In the genomic region with DNA sequence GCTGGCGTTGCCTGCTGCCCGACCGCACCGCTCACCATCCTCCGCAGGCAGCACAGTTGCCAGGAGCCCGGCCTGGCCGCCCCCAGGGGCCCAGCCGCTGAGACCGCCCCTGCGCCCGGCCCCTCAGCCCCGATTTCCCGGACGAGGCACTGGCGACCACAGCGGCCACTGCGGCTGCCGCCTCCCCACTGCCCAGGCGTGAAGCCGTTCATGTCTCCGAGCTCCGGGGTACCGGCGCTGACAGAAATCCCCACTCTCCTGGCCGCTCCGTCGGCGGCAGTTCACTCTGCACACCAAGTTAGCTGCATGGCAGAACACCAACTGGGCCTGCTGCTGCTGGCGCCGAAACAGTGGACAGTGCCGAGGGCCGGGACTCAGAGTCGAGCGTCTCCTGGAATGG, we compare ENCODE assay signal across 22 cellular contexts. TPM values are rescaled to one million over a fixed set of nuclear protein-coding genes. Genes with fewer than 3 reads are reported as not detected.
DNase-seq lines count a peak whose midpoint lies in the region; ATAC-seq, FAIRE-seq and TF ChIP-seq lines count a peak whose summit lies in the region.
"Had no signal": no experiment of that assay in that cellular context is flagged by ENCODE, and none has a peak within 500 bp of the region (broad histone marks: within the 10 kb centered on the region; RNA-seq: fewer than 3 reads in every experiment).

No MANE protein-coding gene starts in this region.

- no peak for TF ChIP-seq POLR2A in K562 (conservative IDR thresholded peaks at IDR 0.05)

- CTCF ChIA-PET in K562 (lab: Yijun Ruan, JAX; ENCODE audit: low intra/inter-chr PET ratio), result no interaction called here

- peak overlapping the region; percentile 13 for H3K18ac ChIP-seq in neuronal stem cell (ENCODE audit: low read length)

- TF ChIP-seq CTCF in left ventricle myocardium inferior (IDR thresholded peaks at IDR 0.05; ENCODE audit: borderline replicate concordance), result no peak
- no peak for TF ChIP-seq CTCF in K562 (IDR thresholded peaks at IDR 0.05 in 2 of 3, conservative IDR thresholded peaks at IDR 0.05 in 1 of 3; ENCODE audit: insufficient read depth in 2 of 3, low read depth in 1 of 3, low read length in 3 of 3)
- no peak for TF ChIP-seq CTCF in upper lobe of right lung (IDR thresholded peaks at IDR 0.05)

- peaks cover 3% of the 10 kb centered on the region for H3K79me1 ChIP-seq in neuronal stem cell (ENCODE audit: low read depth, low read length)

- H3K14ac ChIP-seq in neuronal stem cell (ENCODE audit: low read length), result no peak overlapping the region

- POLR2A ChIA-PET in K562 (lab: Yijun Ruan, JAX), result interaction anchor here (0.8 to 1.6 kb wide), 4 partner anchors 9 to 515 kb away, joined by 3 to 5 read pairs (median 4); a partner anchor contains a TSS

- WGBS in right cardiac atrium, result 98% methylated on average over 34 of the region's 34 CpGs
- 96% methylated on average over 31 of the region's 34 CpGs for WGBS in K562 (ENCODE audit: insufficient coverage, low coverage, missing lambda C conversion rate)
- WGBS in neuronal stem cell (ENCODE audit: extremely low coverage in 2 of 2, insufficient read length in 2 of 2, insufficient replicate concordance in 1 of 2), 2 donors, result no CpG with 5 or more reads among the region's 34 CpGs

- H2AK5ac ChIP-seq in neuronal stem cell (ENCODE audit: low read depth, low read length), result peak overlapping the region; percentile 37

- H2BK120ac ChIP-seq in neuronal stem cell (ENCODE audit: low read depth, low read length), result no peak overlapping the region

- no peak for TF ChIP-seq RAD21 in K562 (CRISPR knock-in tag; conservative IDR thresholded peaks at IDR 0.05 in 1 of 2, IDR thresholded peaks at IDR 0.05 in 1 of 2)

- no peaks in the 10 kb centered on the region for H3K9me1 ChIP-seq in K562 (ENCODE audit: control insufficient read depth, insufficient read depth, low read length)

- H3K4me3 ChIP-seq in right cardiac atrium (ENCODE audit: low read length) (no peak overlapping the region), left ventricle myocardium inferior (no peak overlapping the region), K562 (no peak overlapping the region), neuronal stem cell (ENCODE audit: low read length in 2 of 2) (no peak overlapping the region), upper lobe of right lung (no peak overlapping the region)
- H3K4me3 ChIP-seq: GM12878, HAP-1 had no signal

- peak; percentile 46 to 50 for ATAC-seq in right cardiac atrium
- no peak for ATAC-seq in K562
- ATAC-seq in upper lobe of right lung, result peak; percentile 14
- ATAC-seq in HG03108 (IDR thresholded peaks at IDR 0.05; ENCODE audit: unreplicated experiment), result no peak
- ATAC-seq: GM12878 had no signal

- H3K36me3 ChIP-seq in left ventricle myocardium inferior (peaks cover 11% of the 10 kb centered on the region), K562 (ENCODE audit: control insufficient read depth, insufficient read depth, low read length) (peaks cover 52% of the 10 kb centered on the region), neuronal stem cell (replicated peaks in 1 of 2; ENCODE audit: control insufficient read depth in 2 of 2, insufficient read depth in 2 of 2, low read length in 2 of 2) (peaks cover 5 to 53% of the 10 kb centered on the region in 2 donors), upper lobe of right lung (peaks cover 18% of the 10 kb centered on the region)

- intact Hi-C loops in right cardiac atrium (cut with DNase I), result no loop called here
- intact Hi-C loops in left ventricle myocardium inferior (cut with micrococcal nuclease), result no loop called here
- intact Hi-C loops in K562 (cut with micrococcal nuclease), result no loop called here
- intact Hi-C loops in upper lobe of right lung (cut with DNase I), result no loop called here

- no peaks in the 10 kb centered on the region for H3K27me3 ChIP-seq in right cardiac atrium (ENCODE audit: control insufficient read depth, insufficient read depth)
- no peaks in the 10 kb centered on the region for H3K27me3 ChIP-seq in left ventricle myocardium inferior (ENCODE audit: low read depth)
- H3K27me3 ChIP-seq in K562 (ENCODE audit: control insufficient read depth in 2 of 2, insufficient read depth in 2 of 2, low read length in 2 of 2), result no peaks in the 10 kb centered on the region
- H3K27me3 ChIP-seq in neuronal stem cell (ENCODE audit: control insufficient read depth in 3 of 3, insufficient read depth in 3 of 3, low read depth in 1 of 3, low read length in 3 of 3), result no peaks in the 10 kb centered on the region
- no peaks in the 10 kb centered on the region for H3K27me3 ChIP-seq in upper lobe of right lung
- H3K27me3 ChIP-seq: BE2C had no signal

- DNase-seq in right cardiac atrium (peak in 2 of 3 donors; percentile 48 to 62), left ventricle myocardium inferior (no peak), K562 (ENCODE audit: extremely low read depth in 1 of 4, low spot score in 3 of 4) (no peak), neuronal stem cell (ENCODE audit: low spot score) (no peak), upper lobe of right lung (no peak), HK-2 (ENCODE audit: unreplicated experiment) (no peak)
- DNase-seq: ACHN; BE2C; C1 segment of cervical spinal cord; CD4-positive, CD25-positive, alpha-beta regulatory T cell; CD8-positive, alpha-beta memory T cell; COR-L47; DMS 273 treated with DMSO at 0.1 percent for 48 hours; DMS53; DND-41; EL; IMR-90 had no signal

- H2AFZ ChIP-seq in K562 (ENCODE audit: low read depth, low read length) (no peak overlapping the region), neuronal stem cell (ENCODE audit: low read length) (no peak overlapping the region)

- H3K79me2 ChIP-seq in K562 (ENCODE audit: control insufficient read depth, insufficient read depth, low read length), result peaks cover 82% of the 10 kb centered on the region

- no peak overlapping the region for H3K23ac ChIP-seq in neuronal stem cell (ENCODE audit: low read depth, low read length, poor library complexity)

- H2BK15ac ChIP-seq in neuronal stem cell (ENCODE audit: low read length), result no peak overlapping the region

- no peak overlapping the region for H2BK5ac ChIP-seq in neuronal stem cell (ENCODE audit: low read length)

- in situ Hi-C loops in K562 (cut with MboI), result no loop called here

- no peak overlapping the region for H2BK12ac ChIP-seq in neuronal stem cell (ENCODE audit: low read length)

- H3K4ac ChIP-seq in neuronal stem cell (ENCODE audit: low read length), result no peak overlapping the region

- no peak for FAIRE-seq in K562 (lab: Jason Lieb, UNC)
- FAIRE-seq: A204.1 had no signal

- H3K9ac ChIP-seq in K562 (ENCODE audit: insufficient read depth in 1 of 2, low read depth in 2 of 2, low read length in 2 of 2), result no peak overlapping the region
- H3K9ac ChIP-seq in neuronal stem cell (ENCODE audit: low read depth, low read length, poor library complexity), result no peak overlapping the region

- no TSS peak for BruUV-seq in K562 (replicated peaks; lab: Mats Ljungman, UMichigan)

- H4K20me1 ChIP-seq in K562 (replicated peaks; ENCODE audit: control insufficient read depth, insufficient read depth, low read length), result peaks cover 15% of the 10 kb centered on the region; the same call in 1 of the 2 replicates

- H3K4me1 ChIP-seq in right cardiac atrium (ENCODE audit: control insufficient read depth, insufficient read depth, low read length) (peaks cover 10% of the 10 kb centered on the region), left ventricle myocardium inferior (peaks cover 73% of the 10 kb centered on the region), K562 (replicated peaks in 1 of 2; ENCODE audit: control insufficient read depth in 2 of 2, insufficient read depth in 2 of 2, low read length in 2 of 2) (peaks cover 14% of the 10 kb centered on the region in 2 experiments; a peak in 4 of 5 replicates), neuronal stem cell (ENCODE audit: control insufficient read depth in 2 of 2, insufficient read depth in 1 of 2, low read depth in 1 of 2, low read length in 2 of 2) (peaks cover 4 to 8% of the 10 kb centered on the region in 2 donors), upper lobe of right lung (peaks cover 23% of the 10 kb centered on the region)

- H3K9me3 ChIP-seq in right cardiac atrium (ENCODE audit: control insufficient read depth, low read length) (no peaks in the 10 kb centered on the region), left ventricle myocardium inferior (replicated peaks) (no peaks in the 10 kb centered on the region), K562 (replicated peaks; ENCODE audit: control insufficient read depth, insufficient read depth, low read depth, low read length) (no peaks in the 10 kb centered on the region), neuronal stem cell (replicated peaks in 1 of 2; ENCODE audit: control insufficient read depth in 2 of 2, insufficient read depth in 1 of 2, low read depth in 1 of 2, low read length in 2 of 2) (peaks cover 2% of the 10 kb centered on the region in 2 donors), upper lobe of right lung (no peaks in the 10 kb centered on the region)
- H3K9me3 ChIP-seq: BE2C, HAP-1 had no signal

- no peak for TF ChIP-seq EP300 in K562 (IDR thresholded peaks at IDR 0.05; ENCODE audit: low read length)

- H3K27ac ChIP-seq in right cardiac atrium (ENCODE audit: low read length) (no peak overlapping the region), left ventricle myocardium inferior (replicated peaks) (no peak overlapping the region), K562 (ENCODE audit: extremely low read depth, low read depth, low read length) (no peak overlapping the region), neuronal stem cell (replicated peaks; ENCODE audit: low read length) (no peak overlapping the region), upper lobe of right lung (no peak overlapping the region)
- H3K27ac ChIP-seq: HL-60 had no signal

- H4K8ac ChIP-seq in neuronal stem cell (ENCODE audit: low read depth, low read length), result no peak overlapping the region

- H4K91ac ChIP-seq in neuronal stem cell (ENCODE audit: low read depth, low read length, poor library complexity), result no peak overlapping the region

- H3K4me2 ChIP-seq in K562 (ENCODE audit: insufficient read depth, low read length) (no peak overlapping the region), neuronal stem cell (ENCODE audit: insufficient read depth, low read length, poor library complexity, severe bottlenecking) (no peak overlapping the region)

RNA-seq across cellular contexts. Expression of a gene that starts 8.5 kb away (rescaled TPM):
- total RNA-seq in right cardiac atrium, result 100 to 1,000 TPM in 3 of 4 donors, 10 to 100 TPM in 1; 80.9 to 112 (median 107) TPM
- polyA plus RNA-seq in right cardiac atrium, result 59.6 TPM
- total RNA-seq in left ventricle myocardium inferior, result 70.3 TPM
- total RNA-seq in K562 (2011; cell fraction: chromatin; rRNA removed; ENCODE audit: low replicate concordance), result 133 and 136 TPM in 2 replicates
- 117 and 123 TPM in 2 replicates for total RNA-seq in K562 (2011; cell fraction: nucleolus; rRNA removed)
- total RNA-seq in K562 (2011; cell fraction: nucleoplasm; rRNA removed), result 217 and 281 TPM in 2 replicates
- total RNA-seq in K562 (2014; rRNA removed), result 33.0 and 107 TPM in 2 replicates
- total RNA-seq in K562 (2014; rRNA removed; fragmentation: Illumina TruSeq; extraction: Trizol), result 91.9 and 96.1 TPM in 2 replicates
- total RNA-seq in K562 (2015; rRNA removed; fragmentation: Illumina TruSeq; extraction: Trizol), result 64.5 and 65.0 TPM in 2 replicates
- total RNA-seq in K562 (2021), result 72.0 and 74.0 TPM in 2 replicates
- polyA plus RNA-seq in K562 (2011; rRNA removed), result 273 and 411 TPM in 2 replicates
- polyA plus RNA-seq in K562 (2011; cell fraction: cytosol; rRNA removed), result 213 and 267 TPM in 2 replicates
- polyA plus RNA-seq in K562 (2011; cell fraction: nucleus; rRNA removed), result 157 and 163 TPM in 2 replicates
- polyA plus RNA-seq in K562 (2012), result 69.8 and 94.5 TPM in 2 replicates
- polyA plus RNA-seq in K562 (2014; fragmentation: Illumina TruSeq; extraction: Trizol), result 132 and 151 TPM in 2 replicates
- 100 to 1,000 TPM; 261 to 317 TPM for polyA plus RNA-seq in K562 (2014; fragmentation: Nextera tagmentation; extraction: Ambion mirVana)
- 67.4 and 84.2 TPM in 2 replicates for polyA plus RNA-seq in K562 (2014; rRNA removed)
- polyA minus RNA-seq in K562 (2011; rRNA and poly(A)+ RNA removed), result 314 and 366 TPM in 2 replicates
- 55.2 and 99.0 TPM in 2 replicates for polyA minus RNA-seq in K562 (2011; cell fraction: cytosol; rRNA and poly(A)+ RNA removed)
- polyA minus RNA-seq in K562 (2011; cell fraction: nucleus; rRNA and poly(A)+ RNA removed), result 27.2 and 43.2 TPM in 2 replicates
- 37.6 TPM for polyA plus RNA-seq in neuronal stem cell (2013, experiment 1 of 2)
- 40.8 TPM for polyA plus RNA-seq in neuronal stem cell (2013, experiment 2 of 2)
- 118 TPM for total RNA-seq in upper lobe of right lung

Comparison
In these comparisons a context has a peak if more than half of its experiments do, and no peak if none do; other contexts are left out.
1. DNase-seq: peak in right cardiac atrium (2 of 3); none in left ventricle myocardium inferior (single experiment), K562 (0 of 4), neuronal stem cell (single experiment), upper lobe of right lung (single experiment) and HK-2 (single experiment).
2. ATAC-seq: peak in right cardiac atrium (2 of 2) and upper lobe of right lung (single experiment); none in K562 (single experiment) and HG03108 (single experiment).